11 cellular contexts compared by ENCODE assay signal in genomic region chr1:87683557-87683956, GRCh38.
DNase-seq lines count a peak whose midpoint lies in the region; ATAC-seq, FAIRE-seq and TF ChIP-seq lines count a peak whose summit lies in the region.
"Had no signal": no experiment of that assay in that cellular context is flagged by ENCODE, and none has a peak within 500 bp of the region (broad histone marks: within the 10 kb centered on the region; RNA-seq: fewer than 3 reads in every experiment).

No MANE protein-coding gene starts in this region.

- no peaks in the 10 kb centered on the region for H3K36me3 Mint-ChIP-seq in activated T-helper 17 cell treated with anti-CD3 and anti-CD28 coated beads, Interleukin-2, amount 50 U/mL, for 72 hours (ENCODE audit: low read depth)

- 81% methylated on average over 4 of the region's 4 CpGs for WGBS in right cardiac atrium

- no peak overlapping the region for H3K27ac Mint-ChIP-seq in activated T-helper 17 cell treated with anti-CD3 and anti-CD28 coated beads, Interleukin-2, amount 50 U/mL, for 72 hours

- DNase-seq in right cardiac atrium (no peak), right atrium auricular region (ENCODE audit: low spot score) (no peak), urothelium cell line (ENCODE audit: low spot score) (no peak), T-helper 1 cell (no peak)
- no peak for DNase-seq in activated CD4-positive, alpha-beta T cell treated with anti-CD3 and anti-CD28 coated beads, Interleukin-2, amount 50 U/mL, for 1 hour
- DNase-seq: NCI-H1694 treated with DMSO at 0.1 percent for 48 hours had no signal

- no peaks in the 10 kb centered on the region for H3K27me3 ChIP-seq in right cardiac atrium (ENCODE audit: control insufficient read depth, insufficient read depth)
- H3K27me3 ChIP-seq in right atrium auricular region = no peaks in the 10 kb centered on the region
- H3K27me3 ChIP-seq in muscle layer of colon (ENCODE audit: control insufficient read depth in 1 of 2, insufficient read depth in 2 of 2, low read length in 2 of 2) = no peaks in the 10 kb centered on the region

- peak overlapping the region; percentile 83 for H3K4me3 ChIP-seq in right cardiac atrium (ENCODE audit: low read length)
- peak overlapping the region in 1 of 2 donors; percentile 52 for H3K4me3 ChIP-seq in right atrium auricular region
- H3K4me3 ChIP-seq in muscle layer of colon (ENCODE audit: low read depth in 1 of 2, low read length in 2 of 2) = peak overlapping the region in 1 of 2 donors; percentile 88

- H3K4me1 ChIP-seq in right cardiac atrium (ENCODE audit: control insufficient read depth, insufficient read depth, low read length) (peaks cover 2% of the 10 kb centered on the region), right atrium auricular region (no peaks in the 10 kb centered on the region), muscle layer of colon (ENCODE audit: insufficient read depth, low read length) (peaks cover 22% of the 10 kb centered on the region)

- H3K4me1 Mint-ChIP-seq in activated T-helper 17 cell treated with anti-CD3 and anti-CD28 coated beads, Interleukin-2, amount 50 U/mL, for 72 hours = no peaks in the 10 kb centered on the region

- no peaks in the 10 kb centered on the region for H3K9me3 Mint-ChIP-seq in activated T-helper 17 cell treated with anti-CD3 and anti-CD28 coated beads, Interleukin-2, amount 50 U/mL, for 72 hours

- intact Hi-C loops in right cardiac atrium (cut with DNase I) = loop anchor here in 1 of 4 donors (10.0 kb wide), 1 partner anchor 349 kb away; no protein-coding TSS in a partner anchor

- TF ChIP-seq CTCF in right atrium auricular region (IDR thresholded peaks at IDR 0.05) = no peak

- peak overlapping the region; percentile 72 for H3K9ac ChIP-seq in muscle layer of colon (ENCODE audit: low read length)

- H3K4me3 Mint-ChIP-seq in activated T-helper 17 cell treated with anti-CD3 and anti-CD28 coated beads, Interleukin-2, amount 50 U/mL, for 72 hours = peak overlapping the region; percentile 53

- H3K27ac ChIP-seq in right cardiac atrium (ENCODE audit: low read length) (no peak overlapping the region), right atrium auricular region (no peak overlapping the region), muscle layer of colon (ENCODE audit: low read depth, low read length) (no peak overlapping the region)
- H3K27ac ChIP-seq: C4-2B had no signal

- ATAC-seq in right cardiac atrium (no peak), GM19397 (IDR thresholded peaks at IDR 0.05; ENCODE audit: unreplicated experiment) (no peak)
- no peak for ATAC-seq in activated T-helper 17 cell treated with anti-CD3 and anti-CD28 coated beads, Interleukin-2, amount 50 U/mL, for 72 hours (replicated peaks)

- peaks cover 3% of the 10 kb centered on the region for H3K27me3 Mint-ChIP-seq in activated T-helper 17 cell treated with anti-CD3 and anti-CD28 coated beads, Interleukin-2, amount 50 U/mL, for 72 hours

- H3K36me3 ChIP-seq in right atrium auricular region (no peaks in the 10 kb centered on the region), muscle layer of colon (ENCODE audit: insufficient read depth, low read length) (no peaks in the 10 kb centered on the region)

- FAIRE-seq in urothelium cell line (lab: Jason Lieb, UNC) = peak; percentile 79
- FAIRE-seq: colon had no signal

- H3K9me3 ChIP-seq in right cardiac atrium (ENCODE audit: control insufficient read depth, low read length) (no peaks in the 10 kb centered on the region), right atrium auricular region (no peaks in the 10 kb centered on the region), muscle layer of colon (ENCODE audit: low read length) (no peaks in the 10 kb centered on the region)
